In genomic region chr15:65929573-65929972, GRCh38 we compare ENCODE assay signal across 7 cellular contexts.
"Had no signal": no experiment of that assay in that cellular context is flagged by ENCODE, and none has a peak within 500 bp of the region (broad histone marks: within the 10 kb centered on the region; RNA-seq: fewer than 3 reads in every experiment).

No MANE protein-coding gene starts in this region.

- FAIRE-seq: H1, H54, HepG2 had no signal

- H3K27ac ChIP-seq: HL-60 had no signal

- H3K36me3 ChIP-seq: HAP-1 had no signal

- DNase-seq: HFFc6 had no signal

- H3K4me3 ChIP-seq: GM23338, HAP-1 had no signal
